7 cellular contexts compared by ENCODE assay signal in genomic region chr1:202520857-202521216, GRCh38.
DNase-seq lines count a peak whose midpoint lies in the region; ATAC-seq, FAIRE-seq and TF ChIP-seq lines count a peak whose summit lies in the region.
"Not testable (repeated sequence)": the region's sequence is repeated elsewhere in the genome, so short reads cannot be mapped to it uniquely, and the experiment has no call there.

No MANE protein-coding gene starts in this region.

- not testable (repeated sequence) for H3K9ac ChIP-seq in rectal smooth muscle tissue (ENCODE audit: low read length)

- intact Hi-C loops in esophagus muscularis mucosa (cut with DNase I); left ventricle myocardium inferior (cut with micrococcal nuclease); left lung (cut with DNase I); thyroid gland (cut with DNase I): not testable (repeated sequence)

- H3K27ac Mint-ChIP-seq in activated T-cell treated with anti-CD3 and anti-CD28 coated beads, Interleukin-2, amount 50 U/mL, for 72 hours = peak overlapping the region; percentile 38

- H3K4me1 ChIP-seq in esophagus muscularis mucosa = peaks cover 22 to 58% (median 47%) of the 10 kb centered on the region in 4 donors
- H3K4me1 ChIP-seq in left ventricle myocardium inferior = peaks cover 80% of the 10 kb centered on the region
- H3K4me1 ChIP-seq in left lung = peaks cover 4 to 15% of the 10 kb centered on the region in 2 donors
- peaks cover 11% of the 10 kb centered on the region for H3K4me1 ChIP-seq in rectal smooth muscle tissue (ENCODE audit: control insufficient read depth, insufficient read depth, low read length)
- H3K4me1 ChIP-seq in thyroid gland = peaks cover 15 to 18% of the 10 kb centered on the region in 2 donors

- H3K27ac ChIP-seq in esophagus muscularis mucosa (replicated peaks in 1 of 4) (peak overlapping the region; percentile 29 to 79 (median 72)), left ventricle myocardium inferior (replicated peaks) (peak overlapping the region; percentile 75), left lung (peak overlapping the region; percentile 33 to 36), rectal smooth muscle tissue (ENCODE audit: low read depth, low read length) (peak overlapping the region; percentile 61), thyroid gland (peak overlapping the region; percentile 65 to 97 (median 92))

- not testable (repeated sequence) for TF ChIP-seq POLR2A in H54 (IDR thresholded peaks at IDR 0.05; ENCODE audit: low read depth, low read length); esophagus muscularis mucosa (IDR thresholded peaks at IDR 0.05; ENCODE audit: low read depth); thyroid gland (IDR thresholded peaks at IDR 0.05)

- H3K9me3 Mint-ChIP-seq in activated T-cell treated with anti-CD3 and anti-CD28 coated beads, Interleukin-2, amount 50 U/mL, for 72 hours = not testable (repeated sequence)

- TF ChIP-seq EP300 in esophagus muscularis mucosa (IDR thresholded peaks at IDR 0.05) = not testable (repeated sequence)

- DNase-seq in H54 (ENCODE audit: insufficient read length, low spot score); activated T-cell treated with anti-CD3 and anti-CD28 coated beads, Interleukin-2, amount 50 U/mL, for 72 hours; esophagus muscularis mucosa (ENCODE audit: extremely low spot score); left ventricle myocardium inferior; left lung; thyroid gland: not testable (repeated sequence)

- H3K4me3 Mint-ChIP-seq in activated T-cell treated with anti-CD3 and anti-CD28 coated beads, Interleukin-2, amount 50 U/mL, for 72 hours = not testable (repeated sequence)

- not testable (repeated sequence) for ATAC-seq in activated T-cell treated with anti-CD3 and anti-CD28 coated beads, Interleukin-2, amount 50 U/mL, for 72 hours (replicated peaks in 1 of 2); left lung

- H3K9me3 ChIP-seq in esophagus muscularis mucosa; left ventricle myocardium inferior (replicated peaks); left lung; thyroid gland: not testable (repeated sequence)

- H3K4me3 ChIP-seq in esophagus muscularis mucosa; left ventricle myocardium inferior; left lung; rectal smooth muscle tissue (ENCODE audit: low read length); thyroid gland (replicated peaks in 1 of 3): not testable (repeated sequence)

- not testable (repeated sequence) for H3K27me3 Mint-ChIP-seq in activated T-cell treated with anti-CD3 and anti-CD28 coated beads, Interleukin-2, amount 50 U/mL, for 72 hours (ENCODE audit: low read depth)

- not testable (repeated sequence) for H3K4me1 Mint-ChIP-seq in activated T-cell treated with anti-CD3 and anti-CD28 coated beads, Interleukin-2, amount 50 U/mL, for 72 hours (ENCODE audit: low read depth)

- FAIRE-seq in H54 (lab: Jason Lieb, UNC) = peak; percentile 41

- 96% methylated on average over 2 of the region's 2 CpGs for WGBS in esophagus muscularis mucosa
- WGBS in thyroid gland, 2 donors = 93 to 98% methylated on average over 2 of the region's 2 CpGs

- H3K36me3 Mint-ChIP-seq in activated T-cell treated with anti-CD3 and anti-CD28 coated beads, Interleukin-2, amount 50 U/mL, for 72 hours (ENCODE audit: insufficient read depth in 2 of 2) = not testable (repeated sequence)

- H3K27me3 ChIP-seq in esophagus muscularis mucosa; left ventricle myocardium inferior (ENCODE audit: low read depth); left lung; rectal smooth muscle tissue (ENCODE audit: control insufficient read depth, insufficient read depth, low read length); thyroid gland: not testable (repeated sequence)

- not testable (repeated sequence) for H3K36me3 ChIP-seq in esophagus muscularis mucosa; left ventricle myocardium inferior; left lung; rectal smooth muscle tissue (ENCODE audit: control insufficient read depth, insufficient read depth, low read length); thyroid gland

- not testable (repeated sequence) for TF ChIP-seq CTCF in esophagus muscularis mucosa (IDR thresholded peaks at IDR 0.05); left ventricle myocardium inferior (IDR thresholded peaks at IDR 0.05; ENCODE audit: borderline replicate concordance); left lung (IDR thresholded peaks at IDR 0.05); thyroid gland (IDR thresholded peaks at IDR 0.05)

Comparison
In these comparisons a context has a peak if more than half of its experiments do, and no peak if none do; other contexts are left out.
1. H3K27ac ChIP-seq: peak in every context shown above with its lines; median percentile 92 in thyroid gland; 75 in left ventricle myocardium inferior; 72 in esophagus muscularis mucosa; 61 in rectal smooth muscle tissue; 34 in left lung.